ENCODE assay signal across 1 cellular context in genomic region chr19:56140583-56141415, GRCh38.
A peak's percentile ranks its signal among the peaks of the same experiment; 100 is the strongest.
TF ChIP-seq lines count a peak whose summit lies in the region.

Gene ZNF444, plus strand, starts transcription at chr19:56141287. Its CDS starts 5,625 bp downstream, at chr19:56146912.

TF ChIP-seq in K562, 482 proteins besides CTCF, POLR2A, EP300 and RAD21 (continued from another document and continues in another):
- TF ChIP-seq LEF1 (IDR thresholded peaks at IDR 0.05) (no peak), TAF9B (IDR thresholded peaks at IDR 0.05; ENCODE audit: partially characterized antibody) (peak; percentile 59), ZNF76 (CRISPR knock-in tag; IDR thresholded peaks at IDR 0.05; ENCODE audit: borderline replicate concordance) (peak; percentile 80; the same call in 1 of the 2 replicates), SMAD3 (CRISPR knock-in tag; conservative IDR thresholded peaks at IDR 0.05) (peak; percentile 67; the same call in 1 of the 2 replicates), DIDO1 (tag; IDR thresholded peaks at IDR 0.05; ENCODE audit: low read depth) (peak; percentile 69; the same call in 1 of the 2 replicates), MIER1 (IDR thresholded peaks at IDR 0.05; ENCODE audit: low read depth) (no peak), SFPQ (IDR thresholded peaks at IDR 0.05; ENCODE audit: low read depth, low read length) (no peak), TGIF2 (CRISPR knock-in tag; IDR thresholded peaks at IDR 0.05) (no peak), SRF (CRISPR knock-in tag; IDR thresholded peaks at IDR 0.05) (peak in 1 of 2 experiments; percentile 44; a peak in 1 of 4 replicates), ZNF449 (CRISPR knock-in tag; IDR thresholded peaks at IDR 0.05) (no peak), POLR2G (IDR thresholded peaks at IDR 0.05; ENCODE audit: low read depth, low read length) (peak; percentile 87), ETV6 (IDR thresholded peaks at IDR 0.05; ENCODE audit: borderline replicate concordance in 1 of 2, low read depth in 2 of 2, low read length in 1 of 2) (no peak), ETV6 (CRISPR knock-in tag; IDR thresholded peaks at IDR 0.05; ENCODE audit: borderline replicate concordance) (no peak), USF1 (CRISPR knock-in tag; IDR thresholded peaks at IDR 0.05) (peak; percentile 55), RUNX1 (IDR thresholded peaks at IDR 0.05; ENCODE audit: low read depth) (no peak; the same call in 1 of the 2 replicates), NR2C1 (IDR thresholded peaks at IDR 0.05) (peak; percentile 78), NR2C1 (tag; IDR thresholded peaks at IDR 0.05) (peak; percentile 92), SIX5 (IDR thresholded peaks at IDR 0.05; ENCODE audit: borderline replicate concordance in 1 of 2, insufficient read depth in 1 of 2, low read depth in 1 of 2, low read length in 2 of 2) (peak; percentile 92 to 93), MTA3 (IDR thresholded peaks at IDR 0.05; ENCODE audit: borderline replicate concordance) (peak; percentile 54; the same call in 1 of the 2 replicates), CREM (IDR thresholded peaks at IDR 0.05; ENCODE audit: low read depth) (peak; percentile 97), ZC3H4 (CRISPR knock-in tag; IDR thresholded peaks at IDR 0.05; ENCODE audit: borderline replicate concordance) (no peak), BCL6 (CRISPR knock-in tag; IDR thresholded peaks at IDR 0.05) (peak; percentile 77; the same call in 1 of the 2 replicates), HNRNPH1 (optimal IDR thresholded peaks at IDR 0.05; ENCODE audit: low read depth, low read length) (no peak), MNT (conservative IDR thresholded peaks at IDR 0.05) (peak; percentile 88 to 93), ZNF592 (IDR thresholded peaks at IDR 0.05) (peak; percentile 95), ZNF217 (CRISPR knock-in tag; IDR thresholded peaks at IDR 0.05) (no peak), L3MBTL2 (IDR thresholded peaks at IDR 0.05) (peak; percentile 87), ZNF263 (CRISPR knock-in tag; IDR thresholded peaks at IDR 0.05; ENCODE audit: borderline replicate concordance) (peak; percentile 84), MYC (IDR thresholded peaks at IDR 0.05; ENCODE audit: low read depth, low read length) (peak; percentile 87; the same call in 1 of the 2 replicates), MYC (CRISPR knock-in tag; IDR thresholded peaks at IDR 0.05; ENCODE audit: borderline replicate concordance, low read depth) (no peak), ARID4B (CRISPR knock-in tag; IDR thresholded peaks at IDR 0.05) (peak; percentile 85), ZBTB43 (CRISPR knock-in tag; IDR thresholded peaks at IDR 0.05) (0 out of 2 replicates have a peak, but pooled peaks have one; percentile 57), MITF (IDR thresholded peaks at IDR 0.05) (no peak), ZNF277 (CRISPR knock-in tag; IDR thresholded peaks at IDR 0.05; ENCODE audit: borderline replicate concordance) (no peak), ATF7 (IDR thresholded peaks at IDR 0.05) (peak; percentile 82)
